In genomic region chr7:94031865-94032264, GRCh38 we compare ENCODE assay signal across 20 cellular contexts. TPM values are rescaled to one million over a fixed set of nuclear protein-coding genes. Genes with fewer than 3 reads are reported as not detected.
DNase-seq lines count a peak whose midpoint lies in the region; ATAC-seq and TF ChIP-seq lines count a peak whose summit lies in the region.
"Had no signal": no experiment of that assay in that cellular context is flagged by ENCODE, and none has a peak within 500 bp of the region (broad histone marks: within the 10 kb centered on the region; RNA-seq: fewer than 3 reads in every experiment).

No MANE protein-coding gene starts in this region.

- intact Hi-C loops in sigmoid colon (cut with DNase I) = no loop called here

- TF ChIP-seq EP300 in sigmoid colon (IDR thresholded peaks at IDR 0.05) = no peak

- no peaks in the 10 kb centered on the region for H3K9me3 ChIP-seq in MM.1S (replicated peaks; ENCODE audit: insufficient read depth, low read length)
- no peaks in the 10 kb centered on the region for H3K9me3 ChIP-seq in sigmoid colon
- H3K9me3 ChIP-seq: HAP-1, Peyer's patch had no signal

- H3K9me2 ChIP-seq in MM.1S (replicated peaks; ENCODE audit: insufficient read depth, low read length) = no peaks in the 10 kb centered on the region

- H3K9ac ChIP-seq in MM.1S (ENCODE audit: low read length) = no peak overlapping the region

- H3K27ac ChIP-seq in MM.1S (ENCODE audit: low read length) (no peak overlapping the region), sigmoid colon (no peak overlapping the region)
- H3K27ac ChIP-seq: Peyer's patch, SJCRH30 had no signal

- no peak for TF ChIP-seq CTCF in MM.1S (IDR thresholded peaks at IDR 0.05; ENCODE audit: low read length)
- no peak for TF ChIP-seq CTCF in sigmoid colon (IDR thresholded peaks at IDR 0.05)

- no peaks in the 10 kb centered on the region for H4K20me1 ChIP-seq in MM.1S (ENCODE audit: insufficient read depth, low read length)

- DNase-seq in OCI-M1 (lab: John Stamatoyannopoulos, UW) (peak; percentile 42), ecto neural progenitor cell (ENCODE audit: low spot score) (no peak), MM.1S (no peak), sigmoid colon (no peak)
- DNase-seq: KG1, NCI-H1092 treated with DMSO at 0.1 percent for 48 hours, NCI-H1436 treated with DMSO at 0.1 percent for 48 hours, NCI-H1930, NCI-H2227 treated with DMSO at 0.1 percent for 48 hours, NCI-H510A treated with DMSO at 0.1 percent for 48 hours, NCI-H82, Peyer's patch, SJCRH30, T-cell had no signal

- no peaks in the 10 kb centered on the region for H3K36me3 ChIP-seq in MM.1S (replicated peaks; ENCODE audit: insufficient read depth, low read length)
- H3K36me3 ChIP-seq in sigmoid colon = no peaks in the 10 kb centered on the region
- H3K36me3 ChIP-seq: HAP-1, Peyer's patch, SJCRH30 had no signal

- peak; percentile 57 for ATAC-seq in GM18867 (IDR thresholded peaks at IDR 0.05; ENCODE audit: unreplicated experiment)
- ATAC-seq in GM19438 (IDR thresholded peaks at IDR 0.05; ENCODE audit: low read depth, unreplicated experiment) = peak; percentile 85
- ATAC-seq in HG02938 (IDR thresholded peaks at IDR 0.05; ENCODE audit: unreplicated experiment) = peak; percentile 79
- no peak for ATAC-seq in GM18868 (IDR thresholded peaks at IDR 0.05; ENCODE audit: unreplicated experiment)
- ATAC-seq: GM23338, T-cell had no signal

- H3K4me3 ChIP-seq in MM.1S (ENCODE audit: low read length) (no peak overlapping the region), sigmoid colon (no peak overlapping the region)
- H3K4me3 ChIP-seq: GM23338, HAP-1, Peyer's patch, SJCRH30 had no signal

- H3K4me1 ChIP-seq in MM.1S (ENCODE audit: low read length) (no peaks in the 10 kb centered on the region), sigmoid colon (no peaks in the 10 kb centered on the region)
- H3K4me1 ChIP-seq: HAP-1, Peyer's patch had no signal

- H2AFZ ChIP-seq in MM.1S (ENCODE audit: low read length) = no peak overlapping the region
- H2AFZ ChIP-seq: GM23338 had no signal

- TF ChIP-seq POLR2A in sigmoid colon (IDR thresholded peaks at IDR 0.05) = no peak

- H3K27me3 ChIP-seq in MM.1S (replicated peaks; ENCODE audit: insufficient read depth, low read length) (no peaks in the 10 kb centered on the region), sigmoid colon (no peaks in the 10 kb centered on the region)
- H3K27me3 ChIP-seq: Peyer's patch, SJCRH30 had no signal

- H3F3A ChIP-seq in MM.1S (ENCODE audit: insufficient read depth, low read length) = no peaks in the 10 kb centered on the region

- WGBS in sigmoid colon, 2 donors = 78 to 80% methylated on average over 2 of the region's 2 CpGs

- no peaks in the 10 kb centered on the region for H3K79me2 ChIP-seq in MM.1S (ENCODE audit: low read length)

- H3K4me2 ChIP-seq in MM.1S (ENCODE audit: low read depth, low read length) = no peak overlapping the region
- H3K4me2 ChIP-seq: GM23338 had no signal

RNA-seq across cellular contexts. Expression of gene BET1, which starts 27.7 kb away (rescaled TPM):
- 10 to 100 TPM; 21.3 to 31.0 (median 26.0) TPM for total RNA-seq in sigmoid colon
- 10 to 100 TPM; 16.9 to 38.1 (median 27.0) TPM for polyA plus RNA-seq in sigmoid colon
